ENCODE assay signal across 1 cellular context in the genomic region with DNA sequence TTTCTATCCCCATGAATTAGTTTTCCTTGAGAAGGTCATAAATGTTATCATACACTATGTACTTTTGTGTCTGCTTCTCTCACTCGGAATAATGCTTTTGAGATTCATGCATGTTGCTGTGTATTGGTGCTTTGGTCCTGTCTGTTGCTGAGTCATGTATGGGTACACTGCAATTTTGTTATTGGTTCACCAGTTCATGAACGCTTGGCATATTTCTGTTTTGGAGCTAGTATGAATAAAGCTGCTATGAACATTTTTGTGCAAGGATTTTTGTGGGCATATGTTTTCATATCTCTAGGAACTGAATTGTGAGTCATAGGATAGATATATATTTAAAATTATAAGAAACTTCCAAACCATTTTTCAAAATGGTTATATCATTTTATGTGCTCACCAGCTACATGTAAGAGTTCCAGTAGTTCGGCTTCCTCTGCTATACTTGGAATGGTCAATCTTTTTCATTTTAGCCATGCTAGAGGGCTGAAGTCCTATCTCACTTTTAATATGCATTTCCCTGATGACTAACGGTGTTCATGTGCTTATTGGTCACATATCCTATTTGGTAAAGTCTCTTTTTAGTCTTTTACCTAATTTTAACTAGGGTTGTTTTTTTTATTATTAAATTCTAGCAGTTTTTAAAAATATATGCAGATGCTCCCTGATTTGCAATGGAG.
TF ChIP-seq lines count a peak whose summit lies in the region.

No MANE protein-coding gene starts in this region.

TF ChIP-seq in K562, 482 proteins besides CTCF, POLR2A, EP300 and RAD21:
- TF ChIP-seq ZNF274 (IDR thresholded peaks at IDR 0.05; ENCODE audit: borderline replicate concordance, low read depth, low read length) (no peak), ZNF644 (tag; IDR thresholded peaks at IDR 0.05; ENCODE audit: low read depth) (0 out of 2 replicates have a peak, but pooled peaks have one; percentile 26), C11orf30 (IDR thresholded peaks at IDR 0.05; ENCODE audit: low read depth) (peak; percentile 42; the same call in 1 of the 2 replicates), MAFF (IDR thresholded peaks at IDR 0.05; ENCODE audit: low read length) (0 out of 2 replicates have a peak, but pooled peaks have one; percentile 4), MAFG (tag; conservative IDR thresholded peaks at IDR 0.05) (peak; percentile 66), HCFC1 (IDR thresholded peaks at IDR 0.05; ENCODE audit: low read depth, low read length) (no peak), ZNF316 (IDR thresholded peaks at IDR 0.05) (peak; percentile 58), ATF3 (IDR thresholded peaks at IDR 0.05) (peak; percentile 32; the same call in 1 of the 2 replicates), ATF3 (CRISPR knock-in tag; conservative IDR thresholded peaks at IDR 0.05) (no peak), DDX20 (tag; IDR thresholded peaks at IDR 0.05; ENCODE audit: low read depth) (no peak), NFYB (IDR thresholded peaks at IDR 0.05; ENCODE audit: extremely low read depth, insufficient read length) (no peak), ZNF436 (CRISPR knock-in tag; IDR thresholded peaks at IDR 0.05) (no peak), FOSL1 (tag; conservative IDR thresholded peaks at IDR 0.05) (peak; percentile 55), NFE2 (IDR thresholded peaks at IDR 0.05; ENCODE audit: low read depth) (peak; percentile 71), SP1 (CRISPR knock-in tag; IDR thresholded peaks at IDR 0.05) (no peak), TBP (optimal IDR thresholded peaks at IDR 0.05; ENCODE audit: low read depth, low read length) (no peak)
